In the genomic region with DNA sequence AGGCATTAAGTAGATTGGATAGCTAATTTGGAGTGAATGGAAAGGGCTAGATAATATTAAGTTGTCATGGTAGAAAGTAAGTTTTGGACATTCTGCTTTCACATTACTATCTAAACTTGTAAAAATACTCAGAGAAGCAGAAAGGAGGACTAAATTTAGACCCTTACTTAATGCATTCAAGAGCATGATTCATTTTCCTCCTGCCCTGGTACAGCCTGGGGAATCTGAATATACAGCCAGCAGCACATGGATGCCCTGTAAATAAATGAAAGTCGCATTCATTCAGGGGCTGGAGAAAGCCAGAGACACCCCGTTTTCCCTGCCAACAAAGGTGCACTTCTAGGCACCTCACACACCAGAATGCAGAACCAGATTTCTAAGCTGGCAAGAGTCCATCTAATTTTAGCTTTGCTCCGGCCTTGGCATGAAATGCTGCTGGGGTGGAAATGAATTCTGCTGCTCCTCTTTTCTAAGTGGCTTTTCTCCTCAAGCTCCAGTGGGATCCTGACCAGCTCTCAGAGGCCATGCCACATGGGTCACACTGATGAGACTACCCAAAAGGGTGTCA, we compare ENCODE assay signal across 9 cellular contexts.
DNase-seq lines count a peak whose midpoint lies in the region; FAIRE-seq and TF ChIP-seq lines count a peak whose summit lies in the region.
"Had no signal": no experiment of that assay in that cellular context is flagged by ENCODE, and none has a peak within 500 bp of the region (broad histone marks: within the 10 kb centered on the region; RNA-seq: fewer than 3 reads in every experiment).

No MANE protein-coding gene starts in this region.

- no peak overlapping the region for H3T11ph ChIP-seq in H9 (ENCODE audit: low read length)

- H3K79me1 ChIP-seq in H9 (ENCODE audit: insufficient read depth, low read depth, low read length, poor library complexity, severe bottlenecking), result no peaks in the 10 kb centered on the region

- H3K9me3 ChIP-seq in GM23248 (ENCODE audit: low read depth) (no peaks in the 10 kb centered on the region), smooth muscle cell (replicated peaks; ENCODE audit: low read depth) (no peaks in the 10 kb centered on the region), H9 (ENCODE audit: control insufficient read depth, low read depth, low read length) (no peaks in the 10 kb centered on the region)

- FAIRE-seq in bronchial epithelial cell (lab: Jason Lieb, UNC), result no peak

- no peak overlapping the region for H3K4me3 Mint-ChIP-seq in H9
- H3K4me3 Mint-ChIP-seq: activated CD4-positive, alpha-beta T cell treated with anti-CD3 and anti-CD28 coated beads, Interleukin-2, amount 10 ng/mL, durations not matched to agents 7 days and 5 days had no signal

- H3K27me3 ChIP-seq in GM23248 (replicated peaks; ENCODE audit: insufficient read depth) (no peaks in the 10 kb centered on the region), bronchial epithelial cell (ENCODE audit: control insufficient read depth, insufficient read depth, low read length) (peaks cover 3% of the 10 kb centered on the region), smooth muscle cell (ENCODE audit: low read depth) (no peaks in the 10 kb centered on the region), H9 (ENCODE audit: insufficient read depth, low read length) (no peaks in the 10 kb centered on the region; the same call in 1 of the 2 replicates)

- H3K79me2 ChIP-seq in GM23248 (ENCODE audit: insufficient read depth), result no peaks in the 10 kb centered on the region
- H3K79me2 ChIP-seq in smooth muscle cell (ENCODE audit: low read depth), result no peaks in the 10 kb centered on the region
- H3K79me2 ChIP-seq in H9 (ENCODE audit: insufficient read depth, low read length), result no peaks in the 10 kb centered on the region

- no peak overlapping the region for H2BK15ac ChIP-seq in H9 (ENCODE audit: low read depth, low read length)

- H2AK5ac ChIP-seq in H9 (ENCODE audit: insufficient read length, low read length), result no peak overlapping the region

- H2BK120ac ChIP-seq in H9 (ENCODE audit: low read depth, low read length, poor library complexity, severe bottlenecking), result no peak overlapping the region

- no peak overlapping the region for H4K91ac ChIP-seq in H9 (ENCODE audit: insufficient read length, low read depth, low read length)

- no peak overlapping the region for H3K4me3 ChIP-seq in GM23248
- H3K4me3 ChIP-seq in bronchial epithelial cell (ENCODE audit: low read depth, low read length), result no peak overlapping the region
- H3K4me3 ChIP-seq in smooth muscle cell, result no peak overlapping the region

- 9 to 10% methylated on average over 3 of the region's 3 CpGs for WGBS in GM23248 (ENCODE audit: low coverage in 1 of 2, low lambda C conversion rate in 2 of 2, missing lambda C conversion rate in 2 of 2), 2 experiments
- WGBS in smooth muscle cell (ENCODE audit: low lambda C conversion rate), result 57% methylated on average over 3 of the region's 3 CpGs
- no CpG with 5 or more reads among the region's 3 CpGs for WGBS in H9 (ENCODE audit: extremely low coverage, insufficient read length, low lambda C conversion rate)

- H3K18ac ChIP-seq in H9 (ENCODE audit: insufficient read length, low read depth, low read length), result no peak overlapping the region

- H3K36me3 ChIP-seq in GM23248 (ENCODE audit: low read depth), result no peaks in the 10 kb centered on the region
- no peaks in the 10 kb centered on the region for H3K36me3 ChIP-seq in bronchial epithelial cell (ENCODE audit: control insufficient read depth, insufficient read depth, low read length)
- no peaks in the 10 kb centered on the region for H3K36me3 ChIP-seq in smooth muscle cell (ENCODE audit: low read depth)

- no peak overlapping the region for H2BK5ac ChIP-seq in H9 (ENCODE audit: insufficient read length, low read length)

- H3K23me2 ChIP-seq in H9 (ENCODE audit: insufficient read length, low read depth, low read length, poor library complexity, severe bottlenecking), result no peaks in the 10 kb centered on the region

- no peak overlapping the region for H4K8ac ChIP-seq in H9 (replicated peaks; ENCODE audit: insufficient read length, low read depth, low read length)

- H3K27ac ChIP-seq in GM23248 (peak overlapping the region; percentile 76), smooth muscle cell (ENCODE audit: low read depth) (peak overlapping the region; percentile 94), H9 (ENCODE audit: insufficient read length, low read depth, low read length) (no peak overlapping the region)

- H3K27me3 Mint-ChIP-seq in H9 (ENCODE audit: low read depth), result no peaks in the 10 kb centered on the region
- H3K27me3 Mint-ChIP-seq: activated CD4-positive, alpha-beta T cell treated with anti-CD3 and anti-CD28 coated beads, Interleukin-2, amount 10 ng/mL, durations not matched to agents 7 days and 5 days had no signal

- H2BK20ac ChIP-seq in H9 (ENCODE audit: low read depth, low read length, poor library complexity, severe bottlenecking), result no peak overlapping the region

- TF ChIP-seq CTCF in bronchial epithelial cell (IDR thresholded peaks at IDR 0.05; ENCODE audit: insufficient read depth, low read length, severe bottlenecking) (no peak), smooth muscle cell (IDR thresholded peaks at IDR 0.05; ENCODE audit: borderline replicate concordance, insufficient read depth, poor library complexity, severe bottlenecking) (no peak), H9 (conservative IDR thresholded peaks at IDR 0.05) (no peak)

- H3K9ac ChIP-seq in GM23248, result peak overlapping the region; percentile 60
- H3K9ac ChIP-seq in smooth muscle cell (ENCODE audit: low read depth), result peak overlapping the region; percentile 63
- H3K9ac ChIP-seq in H9 (ENCODE audit: extremely low read depth, insufficient read length, low read length), result no peak overlapping the region

- no peak overlapping the region for H3K4ac ChIP-seq in H9 (ENCODE audit: low read depth, low read length)

- DNase-seq in GM23248 (peak; percentile 87), bronchial epithelial cell (ENCODE audit: low read depth) (peak; percentile 23), inferior parietal cortex (ENCODE audit: extremely low spot score) (peak; percentile 42), smooth muscle cell (lab: John Stamatoyannopoulos, UW; ENCODE audit: unreplicated experiment) (no peak), NCI-H1417 (lab: John Stamatoyannopoulos, UW) (no peak), H9 (no peak)
- no peak for DNase-seq in activated effector memory CD4-positive, alpha-beta T cell treated with anti-CD3 and anti-CD28 coated beads, Interleukin-2, amount 50 U/mL, for 16 hours
- DNase-seq in stimulated activated CD4-positive, alpha-beta T cell treated with anti-CD3 and anti-CD28 coated beads, Interleukin-2, amount 100 ng/mL, for 24 hours, result no peak
- DNase-seq: activated CD4-positive, alpha-beta T cell treated with anti-CD3 and anti-CD28 coated beads, Interleukin-2, amount 10 ng/mL, durations not matched to agents 7 days and 5 days had no signal

- H3K4me2 ChIP-seq in GM23248 (ENCODE audit: unreplicated experiment) (peak overlapping the region; percentile 66), smooth muscle cell (peak overlapping the region; percentile 23), H9 (ENCODE audit: insufficient read depth, insufficient read length, low read length) (no peak overlapping the region)

- H4K20me1 ChIP-seq in GM23248 (ENCODE audit: insufficient read depth) (no peaks in the 10 kb centered on the region), smooth muscle cell (ENCODE audit: low read depth) (no peaks in the 10 kb centered on the region), H9 (ENCODE audit: control insufficient read depth, insufficient read depth, insufficient read length) (no peaks in the 10 kb centered on the region)

- H2BK12ac ChIP-seq in H9 (ENCODE audit: insufficient read length, low read depth, low read length), result no peak overlapping the region

- H3K36me3 Mint-ChIP-seq in H9 (ENCODE audit: insufficient read depth in 1 of 3, low read depth in 3 of 3), result no peaks in the 10 kb centered on the region

- no peak overlapping the region for H4K5ac ChIP-seq in H9 (ENCODE audit: insufficient read length, low read depth, low read length)

- in situ Hi-C loops in GM23248 (cut with MboI), result loop anchor here (10.0 to 25.0 kb wide), 2 partner anchors 172 to 625 kb away; partner anchors contain the start of gene KLF9

- no peak overlapping the region for H3K27ac Mint-ChIP-seq in H9
- H3K27ac Mint-ChIP-seq: activated CD4-positive, alpha-beta T cell treated with anti-CD3 and anti-CD28 coated beads, Interleukin-2, amount 10 ng/mL, durations not matched to agents 7 days and 5 days had no signal

- no peak overlapping the region for H3K14ac ChIP-seq in H9 (ENCODE audit: insufficient read depth, low read length)

- peak overlapping the region; percentile 61 for H2AFZ ChIP-seq in GM23248
- H2AFZ ChIP-seq in smooth muscle cell (ENCODE audit: low read depth), result peak overlapping the region; percentile 21
- H2AFZ ChIP-seq in H9 (ENCODE audit: low read length), result no peak overlapping the region

- H3K4me1 Mint-ChIP-seq in H9, result peaks cover 2 to 6% of the 10 kb centered on the region in 2 experiments; a peak in 3 of 4 replicates
- H3K4me1 Mint-ChIP-seq: activated CD4-positive, alpha-beta T cell treated with anti-CD3 and anti-CD28 coated beads, Interleukin-2, amount 10 ng/mL, durations not matched to agents 7 days and 5 days had no signal

- H3K4me1 ChIP-seq in GM23248 (ENCODE audit: insufficient read depth) (peaks cover 50% of the 10 kb centered on the region), smooth muscle cell (ENCODE audit: low read depth) (peaks cover 6% of the 10 kb centered on the region), H9 (ENCODE audit: insufficient read depth, low read length) (no peaks in the 10 kb centered on the region)

- no peaks in the 10 kb centered on the region for H3K9me2 ChIP-seq in GM23248 (ENCODE audit: insufficient read depth)

- no peak overlapping the region for H3K23ac ChIP-seq in H9 (ENCODE audit: insufficient read length, low read depth, low read length)

- no peak overlapping the region for H3K56ac ChIP-seq in H9 (ENCODE audit: insufficient read length, low read depth, low read length)

- no peaks in the 10 kb centered on the region for H3K9me3 Mint-ChIP-seq in H9

- H3F3A ChIP-seq in GM23248 (ENCODE audit: insufficient read depth) (peaks cover 51% of the 10 kb centered on the region), smooth muscle cell (ENCODE audit: low read depth) (peaks cover 27% of the 10 kb centered on the region)

Comparison
In these comparisons a context has a peak if more than half of its experiments do, and no peak if none do; other contexts are left out.
1. DNase-seq: peak in GM23248 (single experiment), bronchial epithelial cell (single experiment) and inferior parietal cortex (single experiment); none in smooth muscle cell (single experiment), activated effector memory CD4-positive, alpha-beta T cell treated with anti-CD3 and anti-CD28 coated beads, Interleukin-2, amount 50 U/mL, for 16 hours (single experiment), NCI-H1417 (0 of 3), stimulated activated CD4-positive, alpha-beta T cell treated with anti-CD3 and anti-CD28 coated beads, Interleukin-2, amount 100 ng/mL, for 24 hours (0 of 2) and H9 (single experiment).